Comparison of ENCODE assay signal across 8 cellular contexts in the genomic region with DNA sequence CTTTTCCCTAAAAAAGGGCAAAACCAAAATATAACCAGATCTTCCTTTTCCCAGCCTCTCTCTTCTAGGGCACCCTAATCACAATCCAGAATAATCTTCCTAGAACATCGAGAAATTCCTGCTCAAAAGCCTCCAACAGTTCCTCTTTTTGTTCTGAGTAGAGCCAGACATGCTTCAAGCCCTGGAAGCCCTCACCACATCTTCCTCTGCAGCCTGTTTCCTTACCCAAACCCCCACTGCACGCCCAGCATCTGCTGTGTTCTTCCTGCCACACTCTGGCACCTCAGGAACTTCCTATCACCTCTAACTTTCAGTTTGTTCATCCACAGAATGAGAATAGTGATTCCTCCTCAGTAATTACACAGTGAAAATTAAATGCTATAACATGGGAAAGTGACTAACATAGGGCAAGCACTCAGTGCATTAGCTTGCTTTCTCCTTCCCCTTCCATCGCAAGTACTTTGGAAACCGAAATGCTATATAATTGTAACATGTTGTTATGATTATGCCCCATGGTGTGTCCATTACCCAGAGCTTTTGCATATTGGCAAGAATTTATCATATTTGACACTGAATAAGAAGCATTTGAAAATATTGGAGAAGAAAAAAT. TPM values are rescaled to one million over a fixed set of nuclear protein-coding genes. Genes with fewer than 3 reads are reported as not detected.
DNase-seq lines count a peak whose midpoint lies in the region; ATAC-seq and TF ChIP-seq lines count a peak whose summit lies in the region.

No MANE protein-coding gene starts in this region.

- no peaks in the 10 kb centered on the region for H3F3A ChIP-seq in neural progenitor cell (ENCODE audit: low read depth)

- no peaks in the 10 kb centered on the region for H3K9me3 ChIP-seq in effector memory CD4-positive, alpha-beta T cell (ENCODE audit: control insufficient read depth, low read length)
- no peaks in the 10 kb centered on the region for H3K9me3 ChIP-seq in neural progenitor cell (ENCODE audit: low read depth)

- H3K27me3 ChIP-seq in effector memory CD4-positive, alpha-beta T cell (replicated peaks; ENCODE audit: control insufficient read depth, insufficient read depth, low read length, poor library complexity, severe bottlenecking) = no peaks in the 10 kb centered on the region
- no peaks in the 10 kb centered on the region for H3K27me3 ChIP-seq in neural progenitor cell

- H3K4me3 Mint-ChIP-seq in HFFc6 (peak overlapping the region; percentile 75; the same call in 1 of the 2 replicates), neural progenitor cell (no peak overlapping the region)

- peak overlapping the region; percentile 26 for H3K4me3 ChIP-seq in effector memory CD4-positive, alpha-beta T cell (ENCODE audit: insufficient read depth, low read depth, low read length, poor library complexity, severe bottlenecking)
- no peak overlapping the region for H3K4me3 ChIP-seq in neural progenitor cell

- H3K27me3 Mint-ChIP-seq in HFFc6 (ENCODE audit: insufficient read depth) = no peaks in the 10 kb centered on the region; the same call in 1 of the 2 replicates
- H3K27me3 Mint-ChIP-seq in neural progenitor cell (ENCODE audit: insufficient read depth, low read depth) = no peaks in the 10 kb centered on the region

- no peaks in the 10 kb centered on the region for H3K79me2 ChIP-seq in neural progenitor cell (ENCODE audit: low read depth)

- peak overlapping the region; percentile 64 for H3K27ac Mint-ChIP-seq in HFFc6
- no peak overlapping the region for H3K27ac Mint-ChIP-seq in neural progenitor cell

- no peak for TF ChIP-seq CTCF in HFFc6 (IDR thresholded peaks at IDR 0.05)
- no peak for TF ChIP-seq CTCF in neural progenitor cell (IDR thresholded peaks at IDR 0.05)

- H3K36me3 Mint-ChIP-seq in HFFc6 (ENCODE audit: low read depth) (peaks cover 32% of the 10 kb centered on the region), neural progenitor cell (peaks cover 8% of the 10 kb centered on the region)

- no peak overlapping the region for H2AFZ ChIP-seq in neural progenitor cell (replicated peaks)

- H3K4me1 Mint-ChIP-seq in HFFc6 (ENCODE audit: low read depth) (peaks cover 58% of the 10 kb centered on the region), neural progenitor cell (peaks cover 7% of the 10 kb centered on the region)

- no peak overlapping the region for H3K9ac ChIP-seq in neural progenitor cell

- H3K4me2 ChIP-seq in neural progenitor cell = no peak overlapping the region

- H3K36me3 ChIP-seq in effector memory CD4-positive, alpha-beta T cell (ENCODE audit: control insufficient read depth, insufficient read depth, low read length) = peaks cover 15% of the 10 kb centered on the region
- H3K36me3 ChIP-seq in neural progenitor cell = no peaks in the 10 kb centered on the region

- H3K27ac ChIP-seq in effector memory CD4-positive, alpha-beta T cell (ENCODE audit: insufficient read depth, low read length, poor library complexity, severe bottlenecking) = peak overlapping the region; percentile 69
- H3K27ac ChIP-seq in neural progenitor cell = no peak overlapping the region

- peak; percentile 54 for DNase-seq in CMK (ENCODE audit: low read depth)
- no peak for DNase-seq in HFFc6
- DNase-seq in T-helper 1 cell = peak in 3 of 5 donors; percentile 10 to 56 (median 19)
- peak in 2 of 3 donors; percentile 9 to 10 for DNase-seq in effector memory CD4-positive, alpha-beta T cell
- no peak for DNase-seq in neural progenitor cell (ENCODE audit: low spot score)
- DNase-seq in NCI-H526 (lab: John Stamatoyannopoulos, UW) = no peak
- no peak for DNase-seq in NCI-H526 treated with DMSO at 0.1 percent for 48 hours (lab: John Stamatoyannopoulos, UW)

- H3K4me1 ChIP-seq in effector memory CD4-positive, alpha-beta T cell (ENCODE audit: control insufficient read depth, insufficient read depth, low read length, poor library complexity, severe bottlenecking) = peaks cover 34% of the 10 kb centered on the region
- peaks cover 11% of the 10 kb centered on the region for H3K4me1 ChIP-seq in neural progenitor cell

- no peaks in the 10 kb centered on the region for H3K9me3 Mint-ChIP-seq in HFFc6
- H3K9me3 Mint-ChIP-seq in neural progenitor cell = no peaks in the 10 kb centered on the region

- ATAC-seq in HG03135 (IDR thresholded peaks at IDR 0.05; ENCODE audit: unreplicated experiment) = no peak

- H4K20me1 ChIP-seq in neural progenitor cell (ENCODE audit: low read depth) = no peaks in the 10 kb centered on the region

RNA-seq across cellular contexts. Expression of a gene that starts 26.3 kb away (rescaled TPM):
- 10 to 100 TPM; 71.3 to 89.2 (median 80.8) TPM for total RNA-seq in HFFc6 (2021; fragmentation: NEBNext Ultra II Directional; extraction: Animal tissue kit (Norgen Biotek cat#: 25700))
- 17.8 and 21.2 TPM in 2 replicates for total RNA-seq in neural progenitor cell (ENCODE audit: low replicate concordance)

RNA-seq across cellular contexts. Expression of a gene that starts 37.4 kb away (rescaled TPM):
- total RNA-seq in HFFc6 (2021; fragmentation: NEBNext Ultra II Directional; extraction: Animal tissue kit (Norgen Biotek cat#: 25700)) = 10 to 100 TPM; 36.1 to 46.8 (median 39.6) TPM
- total RNA-seq in neural progenitor cell (ENCODE audit: low replicate concordance) = 81.6 and 93.1 TPM in 2 replicates

RNA-seq across cellular contexts. Expression of a gene that starts 42.5 kb away (rescaled TPM):
- not detected for total RNA-seq in HFFc6 (2021; fragmentation: NEBNext Ultra II Directional; extraction: Animal tissue kit (Norgen Biotek cat#: 25700))
- total RNA-seq in neural progenitor cell (ENCODE audit: low replicate concordance) = 0.06 TPM in 1 of 2 replicates, not detected in the other

Comparison
In these comparisons a context has a peak if more than half of its experiments do, and no peak if none do; other contexts are left out.
1. DNase-seq: peak in CMK (single experiment), T-helper 1 cell (3 of 5) and effector memory CD4-positive, alpha-beta T cell (2 of 3); none in HFFc6 (single experiment), neural progenitor cell (single experiment), NCI-H526 (0 of 2) and NCI-H526 treated with DMSO at 0.1 percent for 48 hours (single experiment).